ENCODE assay signal across 1 cellular context in genomic region chr10:43076311-43076875, GRCh38.
TF ChIP-seq lines count a peak whose summit lies in the region.

No MANE protein-coding gene starts in this region.

TF ChIP-seq in K562, 482 proteins besides CTCF, POLR2A, EP300 and RAD21:
- TF ChIP-seq RERE (CRISPR knock-in tag; IDR thresholded peaks at IDR 0.05; ENCODE audit: borderline replicate concordance): no peak
- TF ChIP-seq HOMEZ (CRISPR knock-in tag; IDR thresholded peaks at IDR 0.05): no peak
- TF ChIP-seq EWSR1 (IDR thresholded peaks at IDR 0.05; ENCODE audit: borderline replicate concordance, low read depth, partially characterized antibody): no peak
- no peak for TF ChIP-seq ZNF408 (CRISPR knock-in tag; IDR thresholded peaks at IDR 0.05; ENCODE audit: low read depth)
- TF ChIP-seq VEZF1 (CRISPR knock-in tag; IDR thresholded peaks at IDR 0.05): no peak
- TF ChIP-seq ARNT (IDR thresholded peaks at IDR 0.05): no peak
